ENCODE assay signal across 8 cellular contexts in genomic region chr16:30011505-30012480, GRCh38. TPM values are rescaled to one million over a fixed set of nuclear protein-coding genes. Genes with fewer than 3 reads are reported as not detected.
A peak's percentile ranks its signal among the peaks of the same experiment; 100 is the strongest.
DNase-seq lines count a peak whose midpoint lies in the region; ATAC-seq lines count a peak whose summit lies in the region.

No MANE protein-coding gene starts in this region.

- no peaks in the 10 kb centered on the region; the same call in 1 of the 2 replicates for H3K4me1 ChIP-seq in iPS-20b (ENCODE audit: insufficient read depth, low read length)
- H3K4me1 ChIP-seq in thymus (ENCODE audit: control insufficient read depth, insufficient read depth, low read length) = peaks cover 7% of the 10 kb centered on the region

- WGBS in thymus = 17% methylated on average over 49 of the region's 49 CpGs

- H3K27me3 ChIP-seq in iPS-20b (ENCODE audit: insufficient read depth, low read length) = peaks cover 37% of the 10 kb centered on the region
- peaks cover 29% of the 10 kb centered on the region for H3K27me3 ChIP-seq in thymus (ENCODE audit: control insufficient read depth, insufficient read depth)

- H3K4me1 Mint-ChIP-seq in activated naive CD4-positive, alpha-beta T cell treated with anti-CD3 and anti-CD28 coated beads, Interleukin-2, amount 10 ng/mL, durations not matched to agents 7 days and 5 days = peaks cover 11% of the 10 kb centered on the region
- H3K4me1 Mint-ChIP-seq in activated CD4-positive, alpha-beta memory T cell treated with anti-CD3 and anti-CD28 coated beads, Interleukin-2, amount 10 ng/mL, durations not matched to agents 7 days and 5 days = peaks cover 8% of the 10 kb centered on the region

- peak overlapping the region; percentile 62 for H3K4me3 Mint-ChIP-seq in activated naive CD4-positive, alpha-beta T cell treated with anti-CD3 and anti-CD28 coated beads, Interleukin-2, amount 10 ng/mL, durations not matched to agents 7 days and 5 days
- peak overlapping the region; percentile 71 for H3K4me3 Mint-ChIP-seq in activated CD4-positive, alpha-beta memory T cell treated with anti-CD3 and anti-CD28 coated beads, Interleukin-2, amount 10 ng/mL, durations not matched to agents 7 days and 5 days

- CTCF ChIA-PET in activated naive CD4-positive, alpha-beta T cell treated with anti-CD3 and anti-CD28 coated beads, Interleukin-2, amount 10 ng/mL, durations not matched to agents 7 days and 5 days (lab: Charles Lee) = no interaction called here
- CTCF ChIA-PET in activated CD4-positive, alpha-beta memory T cell treated with anti-CD3 and anti-CD28 coated beads, Interleukin-2, amount 10 ng/mL, durations not matched to agents 7 days and 5 days (lab: Charles Lee) = interaction anchor here (0.7 kb wide), 1 partner anchor 33 kb away, joined by 4 read pairs; no protein-coding TSS in a partner anchor

- intact Hi-C loops in left colon (cut with DNase I, micrococcal nuclease) = no loop called here

- H3K36me3 ChIP-seq in iPS-20b (ENCODE audit: insufficient read depth, low read depth, low read length) (no peaks in the 10 kb centered on the region), thymus (ENCODE audit: control insufficient read depth, insufficient read depth) (peaks cover 5% of the 10 kb centered on the region)

- no peak overlapping the region for H3K9ac ChIP-seq in iPS-20b (ENCODE audit: low read depth, low read length)

- DNase-seq in activated naive CD4-positive, alpha-beta T cell treated with anti-CD3 and anti-CD28 coated beads, Interleukin-2, amount 10 ng/mL, durations not matched to agents 7 days and 5 days = no peak
- no peak for DNase-seq in activated naive CD4-positive, alpha-beta T cell treated with anti-CD3 and anti-CD28 coated beads, Interleukin-2, amount 50 U/mL, for 72 hours (ENCODE audit: low spot score in 2 of 2)
- no peak for DNase-seq in activated CD4-positive, alpha-beta memory T cell treated with anti-CD3 and anti-CD28 coated beads, Interleukin-2, amount 10 ng/mL, durations not matched to agents 7 days and 5 days
- DNase-seq in left colon (no peak), NCI-H1436 treated with DMSO at 0.1 percent for 48 hours (lab: John Stamatoyannopoulos, UW) (no peak)

- peak overlapping the region; percentile 73 for H3K4me3 ChIP-seq in iPS-20b (ENCODE audit: low read length)
- peak overlapping the region; percentile 53 for H3K4me3 ChIP-seq in thymus (ENCODE audit: low read length)

- POLR2A ChIA-PET in activated CD4-positive, alpha-beta memory T cell treated with anti-CD3 and anti-CD28 coated beads, Interleukin-2, amount 10 ng/mL, durations not matched to agents 7 days and 5 days (lab: Charles Lee) = no interaction called here

- H3K27me3 Mint-ChIP-seq in activated naive CD4-positive, alpha-beta T cell treated with anti-CD3 and anti-CD28 coated beads, Interleukin-2, amount 10 ng/mL, durations not matched to agents 7 days and 5 days = peaks cover 84% of the 10 kb centered on the region
- H3K27me3 Mint-ChIP-seq in activated CD4-positive, alpha-beta memory T cell treated with anti-CD3 and anti-CD28 coated beads, Interleukin-2, amount 10 ng/mL, durations not matched to agents 7 days and 5 days = peaks cover 35% of the 10 kb centered on the region

- no peaks in the 10 kb centered on the region for H3K36me3 Mint-ChIP-seq in activated naive CD4-positive, alpha-beta T cell treated with anti-CD3 and anti-CD28 coated beads, Interleukin-2, amount 10 ng/mL, durations not matched to agents 7 days and 5 days
- no peaks in the 10 kb centered on the region for H3K36me3 Mint-ChIP-seq in activated naive CD4-positive, alpha-beta T cell treated with anti-CD3 and anti-CD28 coated beads, Interleukin-2, amount 50 U/mL, for 72 hours
- peaks cover 3% of the 10 kb centered on the region for H3K36me3 Mint-ChIP-seq in activated CD4-positive, alpha-beta memory T cell treated with anti-CD3 and anti-CD28 coated beads, Interleukin-2, amount 10 ng/mL, durations not matched to agents 7 days and 5 days (ENCODE audit: low read depth)

- no peaks in the 10 kb centered on the region for H3K9me3 Mint-ChIP-seq in activated naive CD4-positive, alpha-beta T cell treated with anti-CD3 and anti-CD28 coated beads, Interleukin-2, amount 10 ng/mL, durations not matched to agents 7 days and 5 days
- no peaks in the 10 kb centered on the region for H3K9me3 Mint-ChIP-seq in activated naive CD4-positive, alpha-beta T cell treated with anti-CD3 and anti-CD28 coated beads, Interleukin-2, amount 50 U/mL, for 72 hours
- H3K9me3 Mint-ChIP-seq in activated CD4-positive, alpha-beta memory T cell treated with anti-CD3 and anti-CD28 coated beads, Interleukin-2, amount 10 ng/mL, durations not matched to agents 7 days and 5 days = no peaks in the 10 kb centered on the region

- H3K27ac Mint-ChIP-seq in activated naive CD4-positive, alpha-beta T cell treated with anti-CD3 and anti-CD28 coated beads, Interleukin-2, amount 10 ng/mL, durations not matched to agents 7 days and 5 days = no peak overlapping the region
- H3K27ac Mint-ChIP-seq in activated naive CD4-positive, alpha-beta T cell treated with anti-CD3 and anti-CD28 coated beads, Interleukin-2, amount 50 U/mL, for 72 hours = peak overlapping the region in 1 of 2 donors; percentile 17
- no peak overlapping the region for H3K27ac Mint-ChIP-seq in activated CD4-positive, alpha-beta memory T cell treated with anti-CD3 and anti-CD28 coated beads, Interleukin-2, amount 10 ng/mL, durations not matched to agents 7 days and 5 days

- H3K27ac ChIP-seq in iPS-20b (ENCODE audit: low read length) (no peak overlapping the region), thymus (ENCODE audit: low read depth) (no peak overlapping the region)

- H3K9me3 ChIP-seq in iPS-20b (ENCODE audit: insufficient read depth, low read depth, low read length) (no peaks in the 10 kb centered on the region), thymus (ENCODE audit: control insufficient read depth) (peaks cover 1% of the 10 kb centered on the region)

- ATAC-seq in activated naive CD4-positive, alpha-beta T cell treated with anti-CD3 and anti-CD28 coated beads, Interleukin-2, amount 50 U/mL, for 72 hours = no peak
- ATAC-seq in left colon (no peak), GM19455 (IDR thresholded peaks at IDR 0.05; ENCODE audit: unreplicated experiment) (no peak)

RNA-seq across cellular contexts. Expression of gene DOC2A, which starts 1.0 kb away (rescaled TPM):
- 1 to 10 TPM in 1 of 2 donors, under 1 TPM in 1; 0.80 to 2.0 TPM for total RNA-seq in activated naive CD4-positive, alpha-beta T cell treated with anti-CD3 and anti-CD28 coated beads, Interleukin-2, amount 50 U/mL, for 72 hours
- total RNA-seq in activated CD4-positive, alpha-beta memory T cell treated with anti-CD3 and anti-CD28 coated beads, Interleukin-2, amount 10 ng/mL, durations not matched to agents 7 days and 5 days = not detected
- 1.3 TPM for polyA plus RNA-seq in thymus
- total RNA-seq in left colon = 1 to 10 TPM; 7.5 to 9.2 TPM

RNA-seq across cellular contexts. Expression of gene C16orf92, which starts 11.2 kb away (rescaled TPM):
- not detected for total RNA-seq in activated naive CD4-positive, alpha-beta T cell treated with anti-CD3 and anti-CD28 coated beads, Interleukin-2, amount 50 U/mL, for 72 hours
- total RNA-seq in activated CD4-positive, alpha-beta memory T cell treated with anti-CD3 and anti-CD28 coated beads, Interleukin-2, amount 10 ng/mL, durations not matched to agents 7 days and 5 days = not detected
- not detected for polyA plus RNA-seq in thymus
- total RNA-seq in left colon = not detected

RNA-seq across cellular contexts. Expression of gene INO80E, which starts 15.8 kb away (rescaled TPM):
- total RNA-seq in activated naive CD4-positive, alpha-beta T cell treated with anti-CD3 and anti-CD28 coated beads, Interleukin-2, amount 50 U/mL, for 72 hours = 10 to 100 TPM; 85.3 to 90.7 TPM
- total RNA-seq in activated CD4-positive, alpha-beta memory T cell treated with anti-CD3 and anti-CD28 coated beads, Interleukin-2, amount 10 ng/mL, durations not matched to agents 7 days and 5 days = 100 to 1,000 TPM; 102 to 107 TPM
- 84.5 TPM for polyA plus RNA-seq in thymus
- 10 to 100 TPM; 61.4 to 73.7 TPM for total RNA-seq in left colon

RNA-seq across cellular contexts. Expression of gene HIRIP3, which starts 16.4 kb away (rescaled TPM):
- 10 to 100 TPM; 30.1 to 38.7 TPM for total RNA-seq in activated naive CD4-positive, alpha-beta T cell treated with anti-CD3 and anti-CD28 coated beads, Interleukin-2, amount 50 U/mL, for 72 hours
- 10 to 100 TPM; 38.7 to 40.3 TPM for total RNA-seq in activated CD4-positive, alpha-beta memory T cell treated with anti-CD3 and anti-CD28 coated beads, Interleukin-2, amount 10 ng/mL, durations not matched to agents 7 days and 5 days
- 14.8 TPM for polyA plus RNA-seq in thymus
- 10 to 100 TPM in 1 of 2 donors, 1 to 10 TPM in 1; 7.6 to 11.9 TPM for total RNA-seq in left colon

RNA-seq across cellular contexts. Expression of gene TLCD3B, which starts 19.3 kb away (rescaled TPM):
- total RNA-seq in activated naive CD4-positive, alpha-beta T cell treated with anti-CD3 and anti-CD28 coated beads, Interleukin-2, amount 50 U/mL, for 72 hours = 10 to 100 TPM in 1 of 2 donors, 1 to 10 TPM in 1; 3.4 to 14.1 TPM
- 1 to 10 TPM; 6.0 to 6.9 TPM for total RNA-seq in activated CD4-positive, alpha-beta memory T cell treated with anti-CD3 and anti-CD28 coated beads, Interleukin-2, amount 10 ng/mL, durations not matched to agents 7 days and 5 days
- polyA plus RNA-seq in thymus = 0.68 TPM
- total RNA-seq in left colon = under 1 TPM in 1 of 2 donors, not detected in 1; 0.31 TPM
